ENCODE assay signal across 8 cellular contexts in the genomic region with DNA sequence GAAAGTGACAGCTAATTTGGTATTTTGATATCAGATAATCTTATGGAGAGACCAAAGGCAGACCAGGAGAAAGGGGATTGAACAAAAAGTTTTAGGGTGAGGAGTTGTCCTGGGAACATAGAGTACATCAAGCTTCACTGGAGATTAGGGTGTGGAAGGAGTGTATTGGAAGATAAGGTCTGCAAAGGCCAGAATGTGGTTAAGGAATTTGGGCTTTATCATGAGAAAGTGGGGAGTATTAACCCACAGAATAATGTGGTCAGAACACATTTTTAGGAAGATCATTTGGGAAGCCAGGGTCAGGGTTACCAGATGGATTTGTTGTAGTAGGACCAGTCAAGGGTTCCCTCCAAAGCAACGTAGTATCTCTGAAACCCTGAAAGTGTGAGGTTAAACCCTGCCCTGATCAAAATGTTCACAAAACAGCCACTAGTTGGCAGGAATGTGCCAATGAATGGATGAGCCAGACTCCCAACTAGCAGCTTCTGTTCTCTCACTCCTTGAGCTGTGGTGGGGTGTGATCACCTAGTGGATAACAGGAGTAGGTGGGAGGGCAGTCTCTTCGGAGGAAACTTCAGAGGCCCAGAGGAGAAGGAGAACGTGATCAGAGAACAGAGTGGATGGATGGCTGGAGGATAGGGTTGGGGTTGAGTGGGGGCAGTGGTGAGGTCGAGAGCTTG. TPM values are rescaled to one million over a fixed set of nuclear protein-coding genes. Genes with fewer than 3 reads are reported as not detected.
A peak's percentile ranks its signal among the peaks of the same experiment; 100 is the strongest.
DNase-seq lines count a peak whose midpoint lies in the region; ATAC-seq and TF ChIP-seq lines count a peak whose summit lies in the region.

No MANE protein-coding gene starts in this region.

- intact Hi-C loops in CD8-positive, alpha-beta T cell (cut with DNase I, micrococcal nuclease), result loop anchor here (1.0 to 10.0 kb wide), 13 partner anchors 8 to 1024 kb away; a partner anchor contains a TSS

- H3K4me1 Mint-ChIP-seq in CD8-positive, alpha-beta T cell (ENCODE audit: low read depth), result peaks cover 30% of the 10 kb centered on the region

- H3K27ac ChIP-seq in CD8-positive, alpha-beta T cell (ENCODE audit: low read depth, low read length), result no peak overlapping the region
- no peak overlapping the region for H3K27ac ChIP-seq in caudate nucleus (ENCODE audit: low read depth, low read length)

- peaks cover 11% of the 10 kb centered on the region for H3K36me3 ChIP-seq in CD8-positive, alpha-beta T cell (ENCODE audit: insufficient read depth, low read length)

- H3K4me3 ChIP-seq in CD8-positive, alpha-beta T cell (ENCODE audit: low read depth, low read length), result no peak overlapping the region

- H3K4me3 Mint-ChIP-seq in CD8-positive, alpha-beta T cell, result peak overlapping the region; percentile 95

- H3K36me3 Mint-ChIP-seq in CD8-positive, alpha-beta T cell, result peaks cover 36% of the 10 kb centered on the region

- ATAC-seq in CD8-positive, alpha-beta T cell, result peak; percentile 32
- ATAC-seq in GM21381 (IDR thresholded peaks at IDR 0.05; ENCODE audit: unreplicated experiment) (peak; percentile 39), GM18519 (IDR thresholded peaks at IDR 0.05; ENCODE audit: low FRiP score, unreplicated experiment) (no peak)

- no peaks in the 10 kb centered on the region for H3K9me3 Mint-ChIP-seq in CD8-positive, alpha-beta T cell

- POLR2A ChIA-PET in CD8-positive, alpha-beta T cell (lab: Charles Lee), result interaction anchor here (0.8 to 4.3 kb wide), 10 partner anchors 9 to 249 kb away, joined by 3 to 33 read pairs (median 6); a partner anchor contains a TSS

- no peaks in the 10 kb centered on the region for H3K27me3 Mint-ChIP-seq in CD8-positive, alpha-beta T cell (ENCODE audit: low read depth)

- peaks cover 15% of the 10 kb centered on the region for H3K4me1 ChIP-seq in CD8-positive, alpha-beta T cell (ENCODE audit: insufficient read depth, low read length)

- H3K9me3 ChIP-seq in CD8-positive, alpha-beta T cell (ENCODE audit: low read length), result no peaks in the 10 kb centered on the region

- CTCF ChIA-PET in CD8-positive, alpha-beta T cell (lab: Charles Lee), result interaction anchor here (0.6 to 20.1 kb wide), 28 partner anchors 9 to 241 kb away, joined by 3 to 784 read pairs (median 4); a partner anchor contains a TSS

- H3K27ac Mint-ChIP-seq in CD8-positive, alpha-beta T cell, result peak overlapping the region; percentile 98

- TF ChIP-seq CTCF in CD8-positive, alpha-beta T cell (IDR thresholded peaks at IDR 0.05), result peak; percentile 72

- H3K27me3 ChIP-seq in CD8-positive, alpha-beta T cell (ENCODE audit: insufficient read depth, low read length), result no peaks in the 10 kb centered on the region

- DNase-seq in CD8-positive, alpha-beta T cell, result peak in 5 of 7 experiments; percentile 43 to 70 (median 60)
- DNase-seq in NCI-H1436 (lab: John Stamatoyannopoulos, UW) (peak; percentile 68), SW 1271 (lab: John Stamatoyannopoulos, UW) (peak; percentile 45 to 79), caudate nucleus (lab: John Stamatoyannopoulos, UW) (peak in 38 of 61 donors; percentile 23 to 79 (median 46)), islet precursor cell (peak; percentile 90)
- DNase-seq in stimulated activated CD4-positive, alpha-beta T cell treated with anti-CD3 and anti-CD28 coated beads, TNF-alpha, amount 100 ng/mL, for 24 hours (ENCODE audit: low read depth in 3 of 3), result peak; percentile 32 to 41 (median 40)

RNA-seq across cellular contexts. Expression of a gene that starts 35.8 kb away (rescaled TPM):
- 10 to 100 TPM; 85.0 to 97.2 TPM for total RNA-seq in CD8-positive, alpha-beta T cell

Comparison
In these comparisons a context has a peak if more than half of its experiments do, and no peak if none do; other contexts are left out.
1. DNase-seq: peak in every context shown above with its lines; median percentile 90 in islet precursor cell; 68 in NCI-H1436; 62 in SW 1271; 60 in CD8-positive, alpha-beta T cell; 46 in caudate nucleus; 40 in stimulated activated CD4-positive, alpha-beta T cell treated with anti-CD3 and anti-CD28 coated beads, TNF-alpha, amount 100 ng/mL, for 24 hours.